ENCODE assay signal across 8 cellular contexts in genomic region chr5:33441241-33441844, GRCh38. TPM values are rescaled to one million over a fixed set of nuclear protein-coding genes. Genes with fewer than 3 reads are reported as not detected.
DNase-seq lines count a peak whose midpoint lies in the region; ATAC-seq and TF ChIP-seq lines count a peak whose summit lies in the region.

No MANE protein-coding gene starts in this region.

- H3K56ac ChIP-seq in IMR-90 (ENCODE audit: extremely low read depth, insufficient read depth, low read length), result peak overlapping the region; percentile 98

- peak overlapping the region; percentile 54 for H3K18ac ChIP-seq in IMR-90 (ENCODE audit: low read depth, low read length)

- no peak for TF ChIP-seq CTCF in IMR-90 (conservative IDR thresholded peaks at IDR 0.05; ENCODE audit: low read depth, low read length)
- no peak for TF ChIP-seq CTCF in MCF 10A (IDR thresholded peaks at IDR 0.05; ENCODE audit: unreplicated experiment)

- BruUV-seq in IMR-90 (replicated peaks; lab: Mats Ljungman, UMichigan), result no TSS peak
- TSS peak; percentile 60 for BruUV-seq in MCF 10A (replicated peaks; lab: Mats Ljungman, UMichigan)

- no peaks in the 10 kb centered on the region for H3K27me3 ChIP-seq in IMR-90 (ENCODE audit: control insufficient read depth, insufficient read depth, low read length)

- peak; percentile 6 for TF ChIP-seq POLR2A in IMR-90 (IDR thresholded peaks at IDR 0.05; ENCODE audit: low read depth, low read length)

- H2AFZ ChIP-seq in IMR-90 (replicated peaks; ENCODE audit: low read length, poor library complexity), result peak overlapping the region; percentile 96

- peak; percentile 14 for ATAC-seq in GM18519 (IDR thresholded peaks at IDR 0.05; ENCODE audit: low FRiP score, unreplicated experiment)
- no peak for ATAC-seq in IMR-90 (ENCODE audit: low read depth)
- ATAC-seq in SK-N-SH treated with all-trans-retinoic acid at 6 μM for 48 hours, result peak; percentile 36
- ATAC-seq in left colon, result peak; percentile 48

- dilution Hi-C loops in IMR-90 (cut with HindIII; ENCODE audit: low sequenced_read_pairs, unreplicated experiment), result no loop called here

- intact Hi-C loops in IMR-90 (cut with micrococcal nuclease), result loop anchor here (5.0 kb wide), 1 partner anchor 451 kb away; the partner anchor contains the start of gene ADAMTS12
- intact Hi-C loops in MCF 10A (cut with micrococcal nuclease), result loop anchor here (10.0 kb wide), 1 partner anchor 1473 kb away; the partner anchor contains the start of genes BRIX1 and RAD1
- intact Hi-C loops in left colon (cut with DNase I, micrococcal nuclease), result no loop called here

- peaks cover 26% of the 10 kb centered on the region for H3K36me3 Mint-ChIP-seq in MCF 10A (ENCODE audit: insufficient read depth, unreplicated experiment)

- H3K36me3 ChIP-seq in IMR-90 (ENCODE audit: control insufficient read depth, insufficient read depth, low read length), result peaks cover 6% of the 10 kb centered on the region

- in situ Hi-C loops in ACHN (cut with HindIII; ENCODE audit: low pct_ligation_motif_present, low pct_unique_long_range_greater_than_20kb, low sequenced_read_pairs), result no loop called here
- in situ Hi-C loops in IMR-90 (cut with MboI; ENCODE audit: low sequenced_read_pairs), result loop anchor here (25.0 kb wide), 1 partner anchor 1021 kb away; no protein-coding TSS in a partner anchor

- H3K9me1 ChIP-seq in IMR-90 (ENCODE audit: insufficient read depth, low read length), result no peaks in the 10 kb centered on the region; the same call in 1 of the 2 replicates

- H2BK20ac ChIP-seq in IMR-90 (ENCODE audit: low read depth, low read length), result no peak overlapping the region

- peaks cover 2% of the 10 kb centered on the region; the same call in 1 of the 2 replicates for H3K4me1 ChIP-seq in IMR-90 (ENCODE audit: control insufficient read depth, insufficient read depth, low read length)

- H4K5ac ChIP-seq in IMR-90 (ENCODE audit: low read depth, low read length), result peak overlapping the region; percentile 43

- peak overlapping the region; percentile 99 for H3K14ac ChIP-seq in IMR-90 (replicated peaks; ENCODE audit: low read depth, low read length)

- CTCF ChIA-PET in IMR-90 (lab: Yijun Ruan, JAX) (interaction anchor here (0.5 to 1.9 kb wide), 4 partner anchors 44 to 1561 kb away, joined by 3 to 10 read pairs (median 4); no protein-coding TSS in a partner anchor), MCF 10A (lab: Yijun Ruan, JAX) (interaction anchor here (0.5 to 1.1 kb wide), 3 partner anchors 10 to 78 kb away, joined by 3 read pairs; no protein-coding TSS in a partner anchor)

- H2BK120ac ChIP-seq in IMR-90 (ENCODE audit: low read depth, low read length), result peak overlapping the region; percentile 51; the same call in 1 of the 2 replicates

- WGBS in IMR-90 (ENCODE audit: extremely low coverage in 2 of 2, insufficient read length in 1 of 2), 2 experiments, result 0% methylated on average over 5 of the region's 16 CpGs; no CpG with 5 or more reads in 1 of the 2 experiments

- H3K79me1 ChIP-seq in IMR-90 (ENCODE audit: low read depth in 1 of 2, low read length in 2 of 2), result peaks cover 20 to 47% of the 10 kb centered on the region in 2 experiments

- peak overlapping the region; percentile 97 for H2AK9ac ChIP-seq in IMR-90 (replicated peaks; ENCODE audit: low read depth, low read length, poor library complexity)

- H3K4me1 Mint-ChIP-seq in MCF 10A (ENCODE audit: insufficient read depth, unreplicated experiment), result peaks cover 33% of the 10 kb centered on the region

- no peaks in the 10 kb centered on the region for H3K27me3 Mint-ChIP-seq in MCF 10A (ENCODE audit: insufficient read depth, unreplicated experiment)

- peak overlapping the region; percentile 91 for H2BK5ac ChIP-seq in IMR-90 (ENCODE audit: low read depth, low read length, poor library complexity, severe bottlenecking)

- H3K4me3 ChIP-seq in IMR-90 (ENCODE audit: insufficient read depth, low read depth, low read length), result peak overlapping the region; percentile 68

- peak overlapping the region; percentile 76 to 96 for H4K8ac ChIP-seq in IMR-90 (ENCODE audit: low read depth in 2 of 2, low read length in 2 of 2)

- H3K27ac ChIP-seq in IMR-90 (ENCODE audit: insufficient read depth, low read length), result peak overlapping the region; percentile 97

- peak overlapping the region; percentile 99 for H3K4me2 ChIP-seq in IMR-90 (ENCODE audit: low read depth, low read length)

- no peak overlapping the region for H3K4me3 Mint-ChIP-seq in MCF 10A (ENCODE audit: unreplicated experiment)

- no peaks in the 10 kb centered on the region for H3K9me3 Mint-ChIP-seq in MCF 10A (ENCODE audit: unreplicated experiment)

- H3K23ac ChIP-seq in IMR-90 (ENCODE audit: low read depth, low read length), result peak overlapping the region; percentile 94

- peak overlapping the region; percentile 99 for H3K4ac ChIP-seq in IMR-90 (ENCODE audit: low read depth, low read length)

- peak overlapping the region; percentile 97 for H4K91ac ChIP-seq in IMR-90 (ENCODE audit: insufficient read depth, low read depth, low read length)

- peaks cover 39% of the 10 kb centered on the region; the same call in 1 of the 2 replicates for H4K20me1 ChIP-seq in IMR-90 (ENCODE audit: insufficient read depth, low read length)

- peak; percentile 72 for DNase-seq in ACHN
- DNase-seq in IMR-90, result peak; percentile 73
- no peak for DNase-seq in MCF 10A (ENCODE audit: unreplicated experiment)
- peak in 1 of 2 donors; percentile 43 for DNase-seq in left colon
- DNase-seq in stimulated activated CD8-positive, alpha-beta memory T cell treated with anti-CD3 and anti-CD28 coated beads, Interleukin-7, amount 100 ng/mL, for 24 hours (ENCODE audit: low read depth), result peak; percentile 10
- DNase-seq in foreskin melanocyte, result no peak

- H2AK5ac ChIP-seq in IMR-90 (ENCODE audit: low read depth, low read length), result peak overlapping the region; percentile 91

- POLR2A ChIA-PET in IMR-90 (lab: Charles Lee; ENCODE audit: unreplicated experiment) (no interaction called here), MCF 10A (lab: Yijun Ruan, JAX) (interaction anchor here (0.7 to 5.7 kb wide), 13 partner anchors 15 to 1489 kb away, joined by 3 to 40 read pairs (median 4); no protein-coding TSS in a partner anchor)

- peak overlapping the region; percentile 95 for H3K9ac ChIP-seq in IMR-90 (ENCODE audit: low read depth, low read length)

- no peaks in the 10 kb centered on the region for H3K9me3 ChIP-seq in IMR-90 (ENCODE audit: control insufficient read depth, insufficient read depth, low read length)

- TF ChIP-seq RAD21 in IMR-90 (IDR thresholded peaks at IDR 0.05; ENCODE audit: low read length), result no peak

- H3K27ac Mint-ChIP-seq in MCF 10A (ENCODE audit: low read depth, unreplicated experiment), result no peak overlapping the region

- H2BK15ac ChIP-seq in IMR-90 (ENCODE audit: low read depth, low read length), result peak overlapping the region; percentile 6; the same call in 2 of the 3 replicates

TF ChIP-seq in IMR-90, 13 proteins besides CTCF, POLR2A, EP300 and RAD21:
- TF ChIP-seq RFX5 (IDR thresholded peaks at IDR 0.05; ENCODE audit: low read depth, low read length) (no peak), CHD1 (IDR thresholded peaks at IDR 0.05; ENCODE audit: low read depth, low read length) (0 out of 2 replicates have a peak, but pooled peaks have one; percentile 30)

TF ChIP-seq in SK-N-SH treated with all-trans-retinoic acid at 6 μM for 48 hours, 23 proteins besides CTCF, POLR2A, EP300 and RAD21:
- TF ChIP-seq ZFP30 (CRISPR knock-in tag; IDR thresholded peaks at IDR 0.05) (no peak), TSHZ2 (CRISPR knock-in tag; IDR thresholded peaks at IDR 0.05) (0 out of 2 replicates have a peak, but pooled peaks have one; percentile 42)

RNA-seq across cellular contexts. Expression of gene TARS1, which starts 0.6 kb away (rescaled TPM):
- total RNA-seq in IMR-90 (2012; rRNA removed) (175 and 219 TPM in 2 replicates), MCF 10A (2022) (386 and 469 TPM in 2 replicates), left colon (100 to 1,000 TPM; 103 to 163 TPM)
- polyA plus RNA-seq in IMR-90 (2012; rRNA removed), result 68.4 and 90.8 TPM in 2 replicates
- polyA plus RNA-seq in IMR-90 (2012; cell fraction: cytosol; rRNA removed), result 16.3 and 29.2 TPM in 2 replicates
- polyA plus RNA-seq in IMR-90 (2012; cell fraction: nucleus; rRNA removed; ENCODE audit: low replicate concordance), result 8.5 and 62.4 TPM in 2 replicates

Comparison
In these comparisons a context has a peak if more than half of its experiments do, and no peak if none do; other contexts are left out.
1. DNase-seq: peak in ACHN (single experiment), IMR-90 (single experiment) and stimulated activated CD8-positive, alpha-beta memory T cell treated with anti-CD3 and anti-CD28 coated beads, Interleukin-7, amount 100 ng/mL, for 24 hours (single experiment); none in MCF 10A (single experiment) and foreskin melanocyte (single experiment).
2. intact Hi-C loops: an anchor here in IMR-90 (5.0 kb wide) and MCF 10A (10.0 kb wide); none called in left colon.